In genomic region chr15:60589253-60589652, GRCh38 we compare ENCODE assay signal across 11 cellular contexts.
DNase-seq lines count a peak whose midpoint lies in the region; ATAC-seq, FAIRE-seq and TF ChIP-seq lines count a peak whose summit lies in the region.
"Had no signal": no experiment of that assay in that cellular context is flagged by ENCODE, and none has a peak within 500 bp of the region (broad histone marks: within the 10 kb centered on the region; RNA-seq: fewer than 3 reads in every experiment).

No MANE protein-coding gene starts in this region.

- WGBS in small intestine, 3 donors = 75 to 80% (median 79%) methylated on average over 8 of the region's 8 CpGs

- H3K79me2 ChIP-seq in GM23338 (replicated peaks; ENCODE audit: insufficient read depth) = peaks cover 23% of the 10 kb centered on the region

- H3K4me3 Mint-ChIP-seq in GM23338 (no peak overlapping the region), T-helper 17 cell (peak overlapping the region; percentile 93)

- peaks cover 18% of the 10 kb centered on the region for H3K27me3 Mint-ChIP-seq in GM23338 (ENCODE audit: insufficient read depth, low read depth, poor library complexity)
- H3K27me3 Mint-ChIP-seq in T-helper 17 cell = no peaks in the 10 kb centered on the region

- H3K36me3 Mint-ChIP-seq in GM23338 (ENCODE audit: low read depth) (no peaks in the 10 kb centered on the region), T-helper 17 cell (ENCODE audit: low read depth) (peaks cover 10% of the 10 kb centered on the region)
- H3K36me3 Mint-ChIP-seq: naive B cell had no signal

- peaks cover 31% of the 10 kb centered on the region for H3K4me1 Mint-ChIP-seq in GM23338
- peaks cover 51% of the 10 kb centered on the region for H3K4me1 Mint-ChIP-seq in T-helper 17 cell

- no peaks in the 10 kb centered on the region; the same call in none of the 2 replicates for H4K20me1 ChIP-seq in GM23338 (replicated peaks; ENCODE audit: insufficient read depth)

- H3K9me3 Mint-ChIP-seq in GM23338 = no peaks in the 10 kb centered on the region
- H3K9me3 Mint-ChIP-seq: naive B cell had no signal

- no peak overlapping the region for H2AFZ ChIP-seq in GM23338

- H3K4me1 ChIP-seq in GM23338 (ENCODE audit: insufficient read depth) (peaks cover 25% of the 10 kb centered on the region), small intestine (ENCODE audit: control insufficient read depth in 2 of 2, insufficient read depth in 1 of 2, low read depth in 1 of 2, low read length in 1 of 2) (no peaks in the 10 kb centered on the region)

- DNase-seq in GM23338 (ENCODE audit: low spot score) = no peak
- DNase-seq in T-helper 17 cell = peak in 1 of 3 donors; percentile 21
- no peak for DNase-seq in coronary artery (ENCODE audit: low spot score)
- DNase-seq in small intestine = peak; percentile 32
- DNase-seq in HCEC 1CT = no peak
- DNase-seq in AG08396 (ENCODE audit: low spot score) = no peak
- no peak for DNase-seq in posterior cingulate gyrus
- DNase-seq in effector CD4-positive, alpha-beta T cell = no peak
- DNase-seq: naive B cell, tibial artery had no signal

- H3K9me3 ChIP-seq in T-helper 17 cell (ENCODE audit: control insufficient read depth, low read length, poor library complexity, severe bottlenecking) (no peaks in the 10 kb centered on the region), small intestine (ENCODE audit: control insufficient read depth, low read depth) (no peaks in the 10 kb centered on the region)
- H3K9me3 ChIP-seq: tibial artery had no signal

- H3K36me3 ChIP-seq in GM23338 (ENCODE audit: insufficient read depth) = no peaks in the 10 kb centered on the region
- H3K36me3 ChIP-seq in small intestine (ENCODE audit: control insufficient read depth in 2 of 2, insufficient read depth in 2 of 2, low read length in 2 of 2) = no peaks in the 10 kb centered on the region
- H3K36me3 ChIP-seq: tibial artery had no signal

- H3K4me2 ChIP-seq in GM23338 = peak overlapping the region; percentile 35

- H3F3A ChIP-seq in GM23338 (replicated peaks; ENCODE audit: low read depth) = peaks cover 4% of the 10 kb centered on the region; the same call in 1 of the 2 replicates

- intact Hi-C loops in posterior cingulate gyrus (cut with DNase I) = no loop called here

- H3K27me3 ChIP-seq in GM23338 (ENCODE audit: insufficient read depth) = peaks cover 39% of the 10 kb centered on the region
- no peaks in the 10 kb centered on the region for H3K27me3 ChIP-seq in small intestine (ENCODE audit: control insufficient read depth in 2 of 2, insufficient read depth in 2 of 2, low read length in 2 of 2)
- H3K27me3 ChIP-seq: tibial artery had no signal

- H3K27ac Mint-ChIP-seq in GM23338 = no peak overlapping the region
- H3K27ac Mint-ChIP-seq in T-helper 17 cell = peak overlapping the region; percentile 98
- H3K27ac Mint-ChIP-seq: naive B cell had no signal

- no peak for ATAC-seq in GM23338
- ATAC-seq in T-helper 17 cell = no peak
- ATAC-seq: K562 had no signal

- no peak overlapping the region for H3K4me3 ChIP-seq in GM23338
- peak overlapping the region; percentile 99 for H3K4me3 ChIP-seq in coronary artery
- H3K4me3 ChIP-seq in small intestine (ENCODE audit: low read depth in 1 of 2, low read length in 2 of 2) = peak overlapping the region in 1 of 2 donors; percentile 10
- H3K4me3 ChIP-seq: K562, tibial artery had no signal

- no peaks in the 10 kb centered on the region for H3K9me2 ChIP-seq in GM23338 (ENCODE audit: insufficient read depth)

- H3K27ac ChIP-seq in GM23338 (ENCODE audit: low read depth) = no peak overlapping the region
- no peak overlapping the region for H3K27ac ChIP-seq in coronary artery
- H3K27ac ChIP-seq in small intestine (ENCODE audit: low read depth in 1 of 2, low read length in 1 of 2) = peak overlapping the region in 1 of 2 donors; percentile 11
- H3K27ac ChIP-seq: tibial artery had no signal

- TF ChIP-seq CTCF in GM23338 (conservative IDR thresholded peaks at IDR 0.05; ENCODE audit: low read depth in 2 of 2) (no peak), coronary artery (IDR thresholded peaks at IDR 0.05) (no peak)

- FAIRE-seq in small intestine (lab: Jason Lieb, UNC) = no peak
- FAIRE-seq: K562 had no signal

TF ChIP-seq in GM23338, 12 proteins besides CTCF, POLR2A, EP300 and RAD21 (continues in another document):
- TF ChIP-seq CREB1 (CRISPR knock-in tag; IDR thresholded peaks at IDR 0.05; ENCODE audit: low read depth) (no peak), ZNF462 (CRISPR knock-in tag; IDR thresholded peaks at IDR 0.05) (no peak), EZH2 (IDR thresholded peaks at IDR 0.05; ENCODE audit: low read depth, unreplicated experiment) (no peak), JUNB (IDR thresholded peaks at IDR 0.05; ENCODE audit: unreplicated experiment) (no peak), ZNF114 (CRISPR knock-in tag; IDR thresholded peaks at IDR 0.05) (no peak), EZH2phosphoT487 (IDR thresholded peaks at IDR 0.05; ENCODE audit: unreplicated experiment) (no peak), ZNF331 (CRISPR knock-in tag; IDR thresholded peaks at IDR 0.05; ENCODE audit: low read depth) (no peak), POLR2AphosphoS5 (IDR thresholded peaks at IDR 0.05; ENCODE audit: low read depth) (no peak), STAT1 (IDR thresholded peaks at IDR 0.05; ENCODE audit: unreplicated experiment) (no peak), ETS1 (IDR thresholded peaks at IDR 0.05) (no peak), NANOG (IDR thresholded peaks at IDR 0.05; ENCODE audit: borderline replicate concordance) (no peak)
